ENCODE assay signal across 8 cellular contexts in genomic region chr7:130668258-130669050, GRCh38. TPM values are rescaled to one million over a fixed set of nuclear protein-coding genes. Genes with fewer than 3 reads are reported as not detected.
DNase-seq lines count a peak whose midpoint lies in the region; ATAC-seq and TF ChIP-seq lines count a peak whose summit lies in the region.

TSS of gene COPG2 (minus strand) at chr7:130668748. CDS start at chr7:130668668, 80 bp downstream.

- peaks cover 6 to 12% of the 10 kb centered on the region in 2 experiments; a peak in 2 of 4 replicates for H3K79me1 ChIP-seq in IMR-90 (ENCODE audit: low read depth in 1 of 2, low read length in 2 of 2)

- H3K27ac ChIP-seq in IMR-90 (ENCODE audit: insufficient read depth, low read length) = peak within 1 kb of the TSS; percentile 87
- peak within 1 kb of the TSS; percentile 80 to 86 (median 84) for H3K27ac ChIP-seq in esophagus muscularis mucosa (replicated peaks in 1 of 4)

- H2BK120ac ChIP-seq in IMR-90 (ENCODE audit: low read depth, low read length) = peak within 1 kb of the TSS; percentile 80; the same call in 1 of the 2 replicates

- TF ChIP-seq RAD21 in IMR-90 (IDR thresholded peaks at IDR 0.05; ENCODE audit: low read length) = no peak

- H2BK15ac ChIP-seq in IMR-90 (ENCODE audit: low read depth, low read length) = no peak within 1 kb of the TSS; the same call in 2 of the 3 replicates

- peak within 1 kb of the TSS; percentile 97 for H2AFZ ChIP-seq in IMR-90 (replicated peaks; ENCODE audit: low read length, poor library complexity)

- POLR2A ChIA-PET in IMR-90 (lab: Charles Lee; ENCODE audit: unreplicated experiment) = no interaction called here

- H3K14ac ChIP-seq in IMR-90 (replicated peaks; ENCODE audit: low read depth, low read length) = peak within 1 kb of the TSS; percentile 92

- dilution Hi-C loops in IMR-90 (cut with HindIII; ENCODE audit: low sequenced_read_pairs, unreplicated experiment) = no loop called here

- H3K4me2 ChIP-seq in IMR-90 (ENCODE audit: low read depth, low read length) = peak within 1 kb of the TSS; percentile 100

- TF ChIP-seq EP300 in esophagus muscularis mucosa (IDR thresholded peaks at IDR 0.05) = no peak

- H3K18ac ChIP-seq in IMR-90 (ENCODE audit: low read depth, low read length) = peak within 1 kb of the TSS; percentile 24

- ATAC-seq in GM21576 (IDR thresholded peaks at IDR 0.05; ENCODE audit: unreplicated experiment) (peak; percentile 94), IMR-90 (ENCODE audit: low read depth) (peak; percentile 99)

- peak within 1 kb of the TSS; percentile 75 for H3K4me3 ChIP-seq in IMR-90 (ENCODE audit: insufficient read depth, low read depth, low read length)
- H3K4me3 ChIP-seq in esophagus muscularis mucosa = peak within 1 kb of the TSS; percentile 66 to 93 (median 82)

- in situ Hi-C loops in IMR-90 (cut with MboI; ENCODE audit: low sequenced_read_pairs) = no loop called here

- H2AK5ac ChIP-seq in IMR-90 (ENCODE audit: low read depth, low read length) = 0 out of 2 replicates have a peak within 1 kb of the TSS, but pooled peaks have one; percentile 42

- no peaks in the 10 kb centered on the region for H3K9me3 ChIP-seq in IMR-90 (ENCODE audit: control insufficient read depth, insufficient read depth, low read length)
- no peaks in the 10 kb centered on the region for H3K9me3 ChIP-seq in esophagus muscularis mucosa

- DNase-seq in DMS79 (lab: John Stamatoyannopoulos, UW) (peak; percentile 73), IMR-90 (peak; percentile 73), esophagus muscularis mucosa (ENCODE audit: extremely low spot score) (peak; percentile 92), myocyte (ENCODE audit: low read depth) (peak; percentile 94)
- peak; percentile 84 to 90 for DNase-seq in activated T-cell treated with anti-CD3 and anti-CD28 coated beads, Interleukin-2, amount 50 U/mL, for 48 hours
- peak; percentile 32 to 78 for DNase-seq in stimulated activated CD8-positive, alpha-beta memory T cell treated with anti-CD3 and anti-CD28 coated beads, Interleukin-7, amount 100 ng/mL, for 4 hours (ENCODE audit: low read depth in 2 of 2)

- H3K27me3 ChIP-seq in IMR-90 (ENCODE audit: control insufficient read depth, insufficient read depth, low read length) (no peaks in the 10 kb centered on the region), esophagus muscularis mucosa (no peaks in the 10 kb centered on the region)

- peak within 1 kb of the TSS; percentile 89 for H3K9ac ChIP-seq in IMR-90 (ENCODE audit: low read depth, low read length)

- H3K4me1 ChIP-seq in IMR-90 (ENCODE audit: control insufficient read depth, insufficient read depth, low read length) = peaks cover 1% of the 10 kb centered on the region; the same call in 1 of the 2 replicates
- peaks cover 0 to 18% (median 13%) of the 10 kb centered on the region in 4 donors for H3K4me1 ChIP-seq in esophagus muscularis mucosa

- peak within 1 kb of the TSS; percentile 89 for H2AK9ac ChIP-seq in IMR-90 (replicated peaks; ENCODE audit: low read depth, low read length, poor library complexity)

- peak within 1 kb of the TSS; percentile 85 for H3K4ac ChIP-seq in IMR-90 (ENCODE audit: low read depth, low read length)

- CTCF ChIA-PET in IMR-90 (lab: Yijun Ruan, JAX) = no interaction called here

- H3K56ac ChIP-seq in IMR-90 (ENCODE audit: extremely low read depth, insufficient read depth, low read length) = peak within 1 kb of the TSS; percentile 76

- H2BK5ac ChIP-seq in IMR-90 (ENCODE audit: low read depth, low read length, poor library complexity, severe bottlenecking) = peak within 1 kb of the TSS; percentile 87

- peak within 1 kb of the TSS; percentile 69; the same call in 1 of the 2 replicates for H4K91ac ChIP-seq in IMR-90 (ENCODE audit: insufficient read depth, low read depth, low read length)

- TF ChIP-seq POLR2A in IMR-90 (IDR thresholded peaks at IDR 0.05; ENCODE audit: low read depth, low read length) = peak; percentile 19; the same call in 1 of the 2 replicates
- no peak for TF ChIP-seq POLR2A in esophagus muscularis mucosa (IDR thresholded peaks at IDR 0.05; ENCODE audit: low read depth)

- 1% methylated on average over 25 of the region's 98 CpGs; no CpG with 5 or more reads in 1 of the 2 experiments for WGBS in IMR-90 (ENCODE audit: extremely low coverage in 2 of 2, insufficient read length in 1 of 2), 2 experiments
- WGBS in esophagus muscularis mucosa = 1% methylated on average over 15 of the region's 98 CpGs

- no peak within 1 kb of the TSS for H2BK20ac ChIP-seq in IMR-90 (ENCODE audit: low read depth, low read length)

- H3K36me3 ChIP-seq in IMR-90 (ENCODE audit: control insufficient read depth, insufficient read depth, low read length) = no peaks in the 10 kb centered on the region
- H3K36me3 ChIP-seq in esophagus muscularis mucosa = peaks cover 0 to 16% (median 0%) of the 10 kb centered on the region in 4 donors

- H3K9me1 ChIP-seq in IMR-90 (ENCODE audit: insufficient read depth, low read length) = no peaks in the 10 kb centered on the region

- no peak for TF ChIP-seq CTCF in IMR-90 (conservative IDR thresholded peaks at IDR 0.05; ENCODE audit: low read depth, low read length)
- TF ChIP-seq CTCF in esophagus muscularis mucosa (IDR thresholded peaks at IDR 0.05) = peak in 2 of 3 experiments; percentile 5 to 21

- intact Hi-C loops in IMR-90 (cut with micrococcal nuclease) (no loop called here), esophagus muscularis mucosa (cut with DNase I) (loop anchor here (10.0 kb wide), 1 partner anchor 594 kb away; the partner anchor contains the start of gene KLHDC10)

- peak within 1 kb of the TSS; percentile 73 for H4K5ac ChIP-seq in IMR-90 (ENCODE audit: low read depth, low read length)

- H4K8ac ChIP-seq in IMR-90 (ENCODE audit: low read depth in 2 of 2, low read length in 2 of 2) = peak within 1 kb of the TSS; percentile 65 to 93

- peak within 1 kb of the TSS; percentile 95 for H3K23ac ChIP-seq in IMR-90 (ENCODE audit: low read depth, low read length)

- BruUV-seq in IMR-90 (replicated peaks; lab: Mats Ljungman, UMichigan) = no TSS peak

- no peaks in the 10 kb centered on the region for H4K20me1 ChIP-seq in IMR-90 (ENCODE audit: insufficient read depth, low read length)

TF ChIP-seq in IMR-90, 13 proteins besides CTCF, POLR2A, EP300 and RAD21:
- TF ChIP-seq MAFK (IDR thresholded peaks at IDR 0.05; ENCODE audit: low read depth, low read length) (no peak), SMC3 (IDR thresholded peaks at IDR 0.05; ENCODE audit: low read depth, low read length) (no peak), MXI1 (IDR thresholded peaks at IDR 0.05; ENCODE audit: borderline replicate concordance, low read depth, low read length) (0 out of 2 replicates have a peak, but pooled peaks have one; percentile 30), MAZ (IDR thresholded peaks at IDR 0.05; ENCODE audit: borderline replicate concordance, low read depth, low read length) (peak; percentile 45; the same call in 1 of the 2 replicates)
TF ChIP-seq in IMR-90: peak in this region for 2.

TF ChIP-seq in PFSK-1, 5 proteins besides CTCF, POLR2A, EP300 and RAD21:
- TF ChIP-seq TAF1 (IDR thresholded peaks at IDR 0.05; ENCODE audit: borderline replicate concordance, insufficient read depth, low read length) (0 out of 2 replicates have a peak, but pooled peaks have one; percentile 39), SIN3A (IDR thresholded peaks at IDR 0.05; ENCODE audit: borderline replicate concordance, insufficient read depth, low read length) (no peak), POLR2AphosphoS5 (IDR thresholded peaks at IDR 0.05; ENCODE audit: low read depth, low read length) (peak; percentile 69), REST (IDR thresholded peaks at IDR 0.05; ENCODE audit: insufficient read depth in 1 of 2, low read depth in 2 of 2, low read length in 2 of 2) (0 out of 4 replicates have a peak, but pooled peaks of 1 of the 2 experiments have one; percentile 13)

RNA-seq across cellular contexts. Expression of gene COPG2, which starts in this region (rescaled TPM):
- total RNA-seq in IMR-90 (2012; rRNA removed) (41.7 and 50.0 TPM in 2 replicates), esophagus muscularis mucosa (10 to 100 TPM in 3 of 4 donors, 1 to 10 TPM in 1; 9.6 to 11.9 (median 10.7) TPM), myocyte (60.6 and 68.8 TPM in 2 replicates)
- polyA plus RNA-seq in IMR-90 (2012; rRNA removed) = 15.3 and 18.1 TPM in 2 replicates
- 5.4 and 10.8 TPM in 2 replicates for polyA plus RNA-seq in IMR-90 (2012; cell fraction: cytosol; rRNA removed)
- polyA plus RNA-seq in IMR-90 (2012; cell fraction: nucleus; rRNA removed; ENCODE audit: low replicate concordance) = 1.2 and 9.4 TPM in 2 replicates
- polyA plus RNA-seq in PFSK-1 (2012; ENCODE audit: insufficient read length, low read depth) = 12.1 TPM
- 33.0 TPM for polyA plus RNA-seq in myocyte (2012)

Comparison
In these comparisons a context has a peak if more than half of its experiments do, and no peak if none do; other contexts are left out.
1. Peak in every context shown above with its lines: DNase-seq, ATAC-seq, H3K4me3 ChIP-seq and H3K27ac ChIP-seq.